ENCODE assay signal across 12 cellular contexts in the genomic region with DNA sequence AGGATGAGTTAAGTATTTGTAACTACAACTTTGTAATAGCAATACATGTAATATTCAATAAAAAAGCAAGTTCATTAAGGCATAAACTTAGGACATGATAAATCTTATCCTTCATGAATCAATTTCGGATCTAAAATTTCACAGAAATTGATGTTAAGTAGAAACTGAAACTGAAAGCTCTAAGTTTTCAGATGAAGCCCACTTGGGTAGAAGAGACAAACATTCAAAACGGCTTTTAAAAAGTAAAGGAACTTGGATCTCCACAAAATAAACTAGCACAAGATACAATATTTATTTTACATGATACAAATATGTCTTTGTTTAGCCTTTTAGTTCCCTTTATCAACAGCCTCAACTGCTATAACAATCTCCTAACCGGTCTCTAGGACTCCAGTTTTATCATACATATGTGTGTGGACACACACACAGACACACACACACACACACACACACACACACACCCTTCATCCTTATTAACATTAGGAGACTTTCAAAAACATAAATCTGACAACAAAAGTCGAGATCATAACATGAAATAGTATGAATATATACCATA.
A peak's percentile ranks its signal among the peaks of the same experiment; 100 is the strongest.
DNase-seq lines count a peak whose midpoint lies in the region; ATAC-seq and TF ChIP-seq lines count a peak whose summit lies in the region.
"Had no signal": no experiment of that assay in that cellular context is flagged by ENCODE, and none has a peak within 500 bp of the region (broad histone marks: within the 10 kb centered on the region; RNA-seq: fewer than 3 reads in every experiment).

No MANE protein-coding gene starts in this region.

- no peaks in the 10 kb centered on the region for H4K20me1 ChIP-seq in GM23248 (ENCODE audit: insufficient read depth)

- H3K36me3 ChIP-seq in GM23248 (ENCODE audit: low read depth) (no peaks in the 10 kb centered on the region), mesenchymal stem cell (ENCODE audit: control insufficient read depth in 1 of 2, insufficient read depth in 2 of 2, low read depth in 1 of 2, low read length in 2 of 2) (peaks cover 0 to 2% of the 10 kb centered on the region in 2 experiments), aorta (ENCODE audit: control insufficient read depth in 1 of 2, insufficient read depth in 2 of 2, low read length in 1 of 2) (no peaks in the 10 kb centered on the region)

- H3K79me1 ChIP-seq in mesenchymal stem cell (replicated peaks; ENCODE audit: low read length, poor library complexity, severe bottlenecking): peaks cover 21% of the 10 kb centered on the region

- H3K27me3 ChIP-seq in AG04450 (ENCODE audit: control insufficient read depth, insufficient read depth, low read length): no peaks in the 10 kb centered on the region
- H3K27me3 ChIP-seq in GM23248 (replicated peaks; ENCODE audit: insufficient read depth): no peaks in the 10 kb centered on the region
- no peaks in the 10 kb centered on the region for H3K27me3 ChIP-seq in mesenchymal stem cell (ENCODE audit: control insufficient read depth in 1 of 2, insufficient read depth in 1 of 2, low read length in 2 of 2)
- no peaks in the 10 kb centered on the region for H3K27me3 ChIP-seq in aorta (ENCODE audit: control insufficient read depth in 1 of 2, insufficient read depth in 2 of 2, low read length in 1 of 2)

- H3K4me1 ChIP-seq in GM23248 (ENCODE audit: insufficient read depth) (no peaks in the 10 kb centered on the region; the same call in 1 of the 2 replicates), mesenchymal stem cell (ENCODE audit: control insufficient read depth, insufficient read depth, low read depth, low read length) (no peaks in the 10 kb centered on the region), aorta (ENCODE audit: control insufficient read depth in 1 of 2, insufficient read depth in 2 of 2, low read length in 2 of 2) (no peaks in the 10 kb centered on the region)

- no peak for TF ChIP-seq CTCF in AG04450 (IDR thresholded peaks at IDR 0.05; ENCODE audit: low read depth, low read length)
- TF ChIP-seq CTCF in cardiac fibroblast (IDR thresholded peaks at IDR 0.05; ENCODE audit: low read depth, low read length): no peak

- no peak for ATAC-seq in HG02798 (IDR thresholded peaks at IDR 0.05; ENCODE audit: poor library complexity, unreplicated experiment)
- no peak for ATAC-seq in aorta (ENCODE audit: low FRiP score)

- H3K9ac ChIP-seq in GM23248 (0 out of 2 replicates have a peak overlapping the region, but pooled peaks have one; percentile 16), mesenchymal stem cell (ENCODE audit: low read length) (peak overlapping the region; percentile 84)

- no peaks in the 10 kb centered on the region for H3K9me3 ChIP-seq in AG04450 (ENCODE audit: control insufficient read depth, insufficient read depth, low read length)
- H3K9me3 ChIP-seq in GM23248 (ENCODE audit: low read depth): no peaks in the 10 kb centered on the region
- H3K9me3 ChIP-seq in mesenchymal stem cell (ENCODE audit: control insufficient read depth, low read length): no peaks in the 10 kb centered on the region
- no peaks in the 10 kb centered on the region for H3K9me3 ChIP-seq in aorta (ENCODE audit: control insufficient read depth, low read length)

- no peak overlapping the region for H2AK5ac ChIP-seq in mesenchymal stem cell (ENCODE audit: low read length, severe bottlenecking)

- H3K27ac ChIP-seq in AG04450 (ENCODE audit: low read depth, low read length) (no peak overlapping the region), GM23248 (no peak overlapping the region), mesenchymal stem cell (ENCODE audit: low read length, poor library complexity, severe bottlenecking) (no peak overlapping the region), aorta (ENCODE audit: low read depth in 1 of 2, low read length in 2 of 2) (no peak overlapping the region)

- WGBS in GM23248 (ENCODE audit: low coverage in 1 of 2, low lambda C conversion rate in 2 of 2, missing lambda C conversion rate in 2 of 2), 2 experiments: 55 to 59% methylated on average over 4 of the region's 4 CpGs
- 86% methylated on average over 2 of the region's 4 CpGs for WGBS in mesenchymal stem cell
- WGBS in aorta, 2 donors: 58 to 87% methylated on average over 4 of the region's 4 CpGs

- no peak overlapping the region for H3K4ac ChIP-seq in mesenchymal stem cell (ENCODE audit: low read depth in 1 of 2, low read length in 2 of 2)

- H3K23ac ChIP-seq in mesenchymal stem cell (ENCODE audit: low read length in 2 of 2): no peak overlapping the region

- no peak overlapping the region for H2BK5ac ChIP-seq in mesenchymal stem cell (ENCODE audit: low read depth, low read length, poor library complexity, severe bottlenecking)

- H2BK120ac ChIP-seq in mesenchymal stem cell (ENCODE audit: low read depth, low read length): no peak overlapping the region

- no peak overlapping the region for H2BK12ac ChIP-seq in mesenchymal stem cell (ENCODE audit: low read length in 2 of 2)

- DNase-seq in AG04450 (ENCODE audit: low read depth, low spot score): no peak
- peak; percentile 24 for DNase-seq in GM23248
- DNase-seq in cardiac fibroblast (ENCODE audit: low read depth in 2 of 2): peak; percentile 24 to 35
- DNase-seq in mesenchymal stem cell: peak; percentile 61
- DNase-seq in aorta: no peak
- DNase-seq in stimulated activated naive CD4-positive, alpha-beta T cell treated with Interleukin-2 at 50 U/mL for 16 hours (lab: John Stamatoyannopoulos, UW): no peak
- no peak for DNase-seq in NCI-H1436 treated with DMSO at 0.1 percent for 48 hours (lab: John Stamatoyannopoulos, UW)
- DNase-seq: central memory CD4-positive, alpha-beta T cell; hippocampal formation; NCI-H2171 treated with DMSO at 0.1 percent for 48 hours; stimulated activated CD4-positive, alpha-beta T cell treated with anti-CD3 and anti-CD28 coated beads, Interleukin-15, amount 100 ng/mL, for 24 hours had no signal

- H3K4me2 ChIP-seq in GM23248 (ENCODE audit: unreplicated experiment) (peak overlapping the region; percentile 19), mesenchymal stem cell (ENCODE audit: low read length, poor library complexity, severe bottlenecking) (no peak overlapping the region)

- H2BK15ac ChIP-seq in mesenchymal stem cell (ENCODE audit: low read depth, poor library complexity, severe bottlenecking): no peak overlapping the region

- no peak overlapping the region for H4K91ac ChIP-seq in mesenchymal stem cell (ENCODE audit: low read length)

- in situ Hi-C loops in GM23248 (cut with MboI): no loop called here

- intact Hi-C loops in aorta (cut with DNase I): loop anchor here in 1 of 2 donors (5.0 kb wide), 1 partner anchor 85 kb away; a partner anchor contains a TSS

- CTCF ChIA-PET in AG04450 (lab: Charles Lee): interaction anchor here (1.2 kb wide), 1 partner anchor 197 kb away, joined by 4 read pairs; no protein-coding TSS in a partner anchor

- no peaks in the 10 kb centered on the region for H3K9me2 ChIP-seq in GM23248 (ENCODE audit: insufficient read depth)

- POLR2A ChIA-PET in AG04450 (lab: Yijun Ruan, JAX): no interaction called here

- no peaks in the 10 kb centered on the region for H3K79me2 ChIP-seq in GM23248 (ENCODE audit: insufficient read depth)

- H2AFZ ChIP-seq in GM23248: peak overlapping the region; percentile 23; the same call in 1 of the 2 replicates
- no peak overlapping the region for H2AFZ ChIP-seq in mesenchymal stem cell (ENCODE audit: low read depth, low read length)

- no peak overlapping the region for H4K8ac ChIP-seq in mesenchymal stem cell (ENCODE audit: low read length)

- no peaks in the 10 kb centered on the region for H3F3A ChIP-seq in GM23248 (ENCODE audit: insufficient read depth)

- H3K4me3 ChIP-seq in AG04450 (ENCODE audit: low read depth, low read length): peak overlapping the region; percentile 30
- peak overlapping the region; percentile 46 for H3K4me3 ChIP-seq in GM23248
- peak overlapping the region in 1 of 2 donors; percentile 1 for H3K4me3 ChIP-seq in cardiac fibroblast (replicated peaks in 1 of 2; ENCODE audit: low read depth in 2 of 2, low read length in 2 of 2)
- H3K4me3 ChIP-seq in mesenchymal stem cell (ENCODE audit: insufficient read depth in 1 of 2, low read depth in 1 of 2, low read length in 2 of 2): peak overlapping the region in 1 of 2 experiments; percentile 63
- H3K4me3 ChIP-seq in aorta (ENCODE audit: low read length in 2 of 2): no peak overlapping the region

- no peak overlapping the region for H3K18ac ChIP-seq in mesenchymal stem cell (ENCODE audit: low read depth in 1 of 2, low read length in 2 of 2)

- no peak overlapping the region for H3K14ac ChIP-seq in mesenchymal stem cell (ENCODE audit: low read length in 2 of 2)

Comparison
In these comparisons a context has a peak if more than half of its experiments do, and no peak if none do; other contexts are left out.
1. DNase-seq: peak in GM23248 (single experiment), cardiac fibroblast (2 of 2) and mesenchymal stem cell (single experiment); none in AG04450 (single experiment), aorta (0 of 2), stimulated activated naive CD4-positive, alpha-beta T cell treated with Interleukin-2 at 50 U/mL for 16 hours (single experiment) and NCI-H1436 treated with DMSO at 0.1 percent for 48 hours (single experiment).
2. H3K4me3 ChIP-seq: peak in AG04450 (single experiment) and GM23248 (single experiment); none in aorta (0 of 2).